8 cellular contexts compared by ENCODE assay signal in genomic region chrX:136880452-136881013, GRCh38.
DNase-seq lines count a peak whose midpoint lies in the region; ATAC-seq and TF ChIP-seq lines count a peak whose summit lies in the region.

RBMX (minus strand) TSS chrX:136880725; CDS start chrX:136879427, 1,298 bp downstream.

- no peak for TF ChIP-seq CTCF in choroid plexus epithelial cell (conservative IDR thresholded peaks at IDR 0.05; ENCODE audit: low read depth, low read length)

- TF ChIP-seq POLR2A in GM19193 (IDR thresholded peaks at IDR 0.05; ENCODE audit: extremely low read depth, insufficient read depth, insufficient read length), result peak; percentile 99

- DNase-seq in AML-193 (lab: John Stamatoyannopoulos, UW), result peak; percentile 79 to 82
- DNase-seq in NCI-H510A treated with DMSO at 0.1 percent for 48 hours (lab: John Stamatoyannopoulos, UW), result peak; percentile 94
- peak; percentile 78 for DNase-seq in activated CD4-positive, alpha-beta T cell treated with anti-CD3 and anti-CD28 coated beads for 24 hours (ENCODE audit: low read depth in 2 of 2)
- DNase-seq in choroid plexus epithelial cell (ENCODE audit: low read depth), result peak; percentile 96
- peak; percentile 92 for DNase-seq in kidney tubule cell (ENCODE audit: low spot score)
- DNase-seq in stimulated activated CD4-positive, alpha-beta T cell treated with anti-CD3 and anti-CD28 coated beads, Interleukin-1b, Interleukin-23, amount 100 ng/mL, for 24 hours (ENCODE audit: low read depth in 4 of 4, low spot score in 1 of 4), result peak; percentile 66 to 77 (median 75)

- peak; percentile 96 for ATAC-seq in HG03439 (IDR thresholded peaks at IDR 0.05; ENCODE audit: unreplicated experiment)

- peak within 1 kb of the TSS; percentile 84 for H3K4me3 ChIP-seq in choroid plexus epithelial cell (ENCODE audit: low read depth, low read length)

Comparison
In these comparisons a context has a peak if more than half of its experiments do, and no peak if none do; other contexts are left out.
1. Peak in every context shown above with its lines: DNase-seq, ATAC-seq and H3K4me3 ChIP-seq.